Comparison of ENCODE assay signal across 22 cellular contexts in the genomic region with DNA sequence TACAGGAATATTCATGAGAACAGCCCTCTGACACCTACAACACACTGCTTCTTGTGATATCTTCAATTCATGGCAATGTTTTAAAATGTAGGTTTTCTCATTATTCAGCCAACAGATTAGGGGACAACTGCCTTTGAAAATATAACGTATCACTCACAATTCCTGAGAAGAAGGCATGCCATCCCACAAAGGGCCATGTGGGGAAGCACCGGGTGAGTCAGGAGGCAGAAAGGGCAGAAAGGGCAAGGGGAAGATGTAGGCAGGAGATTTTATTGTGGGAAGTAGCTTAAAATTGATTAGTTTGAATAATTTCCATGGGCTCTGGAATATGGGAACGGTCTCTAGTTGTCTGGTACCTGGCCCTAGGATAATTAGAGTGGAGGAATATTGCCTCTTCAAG.
DNase-seq lines count a peak whose midpoint lies in the region; ATAC-seq, FAIRE-seq and TF ChIP-seq lines count a peak whose summit lies in the region.
"Had no signal": no experiment of that assay in that cellular context is flagged by ENCODE, and none has a peak within 500 bp of the region (broad histone marks: within the 10 kb centered on the region; RNA-seq: fewer than 3 reads in every experiment).

No MANE protein-coding gene starts in this region.

- peaks cover 11 to 20% of the 10 kb centered on the region in 2 donors for H3K9me3 Mint-ChIP-seq in stimulated activated naive CD8-positive, alpha-beta T cell treated with anti-CD3 and anti-CD28 coated beads, Interleukin-15, amount 100 ng/mL, for 72 hours

- no peaks in the 10 kb centered on the region for H3K9me3 ChIP-seq in esophagus muscularis mucosa

- H3K4me3 Mint-ChIP-seq in stimulated activated naive CD8-positive, alpha-beta T cell treated with anti-CD3 and anti-CD28 coated beads, Interleukin-15, amount 100 ng/mL, for 72 hours, result no peak overlapping the region
- H3K4me3 Mint-ChIP-seq: CD8-positive, alpha-beta memory T cell had no signal

- H3K27me3 Mint-ChIP-seq in stimulated activated naive CD8-positive, alpha-beta T cell treated with anti-CD3 and anti-CD28 coated beads, Interleukin-15, amount 100 ng/mL, for 72 hours, result no peaks in the 10 kb centered on the region

- no peaks in the 10 kb centered on the region for H3K36me3 ChIP-seq in esophagus muscularis mucosa

- TF ChIP-seq EP300 in esophagus muscularis mucosa (IDR thresholded peaks at IDR 0.05), result no peak

- peak; percentile 28 for ATAC-seq in stimulated activated naive CD8-positive, alpha-beta T cell treated with anti-CD3 and anti-CD28 coated beads, Interleukin-15, Interleukin-2, amounts not matched to agents 100 U/mL and 50 U/mL, for 24 hours
- ATAC-seq in stimulated activated naive CD8-positive, alpha-beta T cell treated with anti-CD3 and anti-CD28 coated beads, Interleukin-15, amount 100 ng/mL, for 72 hours, result no peak
- ATAC-seq in HG03135 (IDR thresholded peaks at IDR 0.05; ENCODE audit: unreplicated experiment), result no peak
- ATAC-seq: GM12878 had no signal

- no peak for TF ChIP-seq POLR2A in esophagus muscularis mucosa (IDR thresholded peaks at IDR 0.05; ENCODE audit: low read depth)

- no peak for DNase-seq in stimulated activated naive CD8-positive, alpha-beta T cell treated with anti-CD3 and anti-CD28 coated beads, Interleukin-15, Interleukin-2, amounts not matched to agents 100 U/mL and 50 U/mL, for 24 hours
- DNase-seq in stimulated activated naive CD8-positive, alpha-beta T cell treated with anti-CD3 and anti-CD28 coated beads, Interleukin-15, amount 100 ng/mL, for 72 hours, result no peak
- DNase-seq in RCC 7860 (ENCODE audit: low spot score) (peak; percentile 45), esophagus muscularis mucosa (ENCODE audit: extremely low spot score) (peak; percentile 37), HPDE6-E6E7 (ENCODE audit: extremely low spot score) (no peak)
- no peak for DNase-seq in activated CD8-positive, alpha-beta memory T cell treated with anti-CD3 and anti-CD28 coated beads for 24 hours
- DNase-seq: CD8-positive, alpha-beta memory T cell; DMS53; H7; KG1; NCI-H1694; NCI-H2081 treated with DMSO at 0.1 percent for 48 hours; NCI-H446 treated with DMSO at 0.1 percent for 48 hours; NCI-H526 treated with DMSO at 0.1 percent for 48 hours; OCI-M1; Right ventricle myocardium superior had no signal

- H3K27me3 ChIP-seq in esophagus muscularis mucosa, result no peaks in the 10 kb centered on the region

- no peak for TF ChIP-seq CTCF in esophagus muscularis mucosa (IDR thresholded peaks at IDR 0.05)

- intact Hi-C loops in esophagus muscularis mucosa (cut with DNase I), result no loop called here

- no peaks in the 10 kb centered on the region for H3K4me1 Mint-ChIP-seq in stimulated activated naive CD8-positive, alpha-beta T cell treated with anti-CD3 and anti-CD28 coated beads, Interleukin-15, amount 100 ng/mL, for 72 hours
- H3K4me1 Mint-ChIP-seq: CD8-positive, alpha-beta memory T cell had no signal

- H3K27ac ChIP-seq in esophagus muscularis mucosa (replicated peaks in 1 of 4), result no peak overlapping the region
- H3K27ac ChIP-seq: C4-2B, HL-60 had no signal

- H3K4me1 ChIP-seq in esophagus muscularis mucosa, result no peaks in the 10 kb centered on the region

- H3K4me3 ChIP-seq in esophagus muscularis mucosa, result no peak overlapping the region
- H3K4me3 ChIP-seq: GM12878 had no signal

- WGBS in esophagus muscularis mucosa, result 68% methylated on average over 3 of the region's 3 CpGs

- peak; percentile 78 for FAIRE-seq in RCC 7860 (lab: Jason Lieb, UNC)
- FAIRE-seq: A204.1, GM12878, HTR-8/SVneo had no signal

- H3K27ac Mint-ChIP-seq in stimulated activated naive CD8-positive, alpha-beta T cell treated with anti-CD3 and anti-CD28 coated beads, Interleukin-15, amount 100 ng/mL, for 72 hours, result no peak overlapping the region
- H3K27ac Mint-ChIP-seq: CD8-positive, alpha-beta memory T cell had no signal

Comparison
In these comparisons a context has a peak if more than half of its experiments do, and no peak if none do; other contexts are left out.
1. DNase-seq: peak in RCC 7860 (single experiment) and esophagus muscularis mucosa (single experiment); none in stimulated activated naive CD8-positive, alpha-beta T cell treated with anti-CD3 and anti-CD28 coated beads, Interleukin-15, Interleukin-2, amounts not matched to agents 100 U/mL and 50 U/mL, for 24 hours (single experiment), stimulated activated naive CD8-positive, alpha-beta T cell treated with anti-CD3 and anti-CD28 coated beads, Interleukin-15, amount 100 ng/mL, for 72 hours (0 of 2), HPDE6-E6E7 (single experiment) and activated CD8-positive, alpha-beta memory T cell treated with anti-CD3 and anti-CD28 coated beads for 24 hours (single experiment).